1 cellular context compared by ENCODE assay signal in the genomic region with DNA sequence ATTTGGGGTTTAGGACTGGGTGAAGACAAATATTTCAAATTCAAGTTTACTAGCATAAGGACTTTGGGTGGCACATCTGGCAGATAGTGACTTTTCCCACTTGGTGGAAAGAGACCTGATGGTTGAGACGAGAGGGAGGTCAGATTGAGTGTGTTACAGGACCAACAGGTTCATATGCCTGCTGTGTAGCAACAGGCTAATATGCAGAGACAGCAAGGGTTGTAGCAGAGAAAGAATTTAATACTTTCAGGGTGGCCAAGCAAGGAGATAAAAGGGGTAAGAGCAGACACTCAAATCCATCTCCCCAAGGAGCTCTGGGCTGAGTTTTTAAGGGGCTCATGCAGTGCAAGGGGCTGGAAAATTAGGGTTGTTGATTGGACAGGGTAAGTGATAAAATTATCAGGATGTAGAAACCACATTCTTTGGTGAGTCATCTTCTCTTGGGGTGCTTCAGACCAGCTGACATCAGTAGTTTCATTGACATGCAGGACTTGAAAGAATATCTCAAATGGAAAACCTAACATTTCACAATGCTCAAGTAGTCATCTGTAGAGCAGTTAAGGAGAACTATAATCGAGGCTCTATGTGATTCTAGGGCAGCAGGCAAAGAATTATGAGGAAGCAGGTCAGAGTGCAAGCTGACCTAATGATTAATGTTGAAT.
TF ChIP-seq lines count a peak whose summit lies in the region.

No MANE protein-coding gene starts in this region.

TF ChIP-seq in H1, 55 proteins besides CTCF, POLR2A, EP300 and RAD21 (continued from another document):
- TF ChIP-seq, protein P1, sequence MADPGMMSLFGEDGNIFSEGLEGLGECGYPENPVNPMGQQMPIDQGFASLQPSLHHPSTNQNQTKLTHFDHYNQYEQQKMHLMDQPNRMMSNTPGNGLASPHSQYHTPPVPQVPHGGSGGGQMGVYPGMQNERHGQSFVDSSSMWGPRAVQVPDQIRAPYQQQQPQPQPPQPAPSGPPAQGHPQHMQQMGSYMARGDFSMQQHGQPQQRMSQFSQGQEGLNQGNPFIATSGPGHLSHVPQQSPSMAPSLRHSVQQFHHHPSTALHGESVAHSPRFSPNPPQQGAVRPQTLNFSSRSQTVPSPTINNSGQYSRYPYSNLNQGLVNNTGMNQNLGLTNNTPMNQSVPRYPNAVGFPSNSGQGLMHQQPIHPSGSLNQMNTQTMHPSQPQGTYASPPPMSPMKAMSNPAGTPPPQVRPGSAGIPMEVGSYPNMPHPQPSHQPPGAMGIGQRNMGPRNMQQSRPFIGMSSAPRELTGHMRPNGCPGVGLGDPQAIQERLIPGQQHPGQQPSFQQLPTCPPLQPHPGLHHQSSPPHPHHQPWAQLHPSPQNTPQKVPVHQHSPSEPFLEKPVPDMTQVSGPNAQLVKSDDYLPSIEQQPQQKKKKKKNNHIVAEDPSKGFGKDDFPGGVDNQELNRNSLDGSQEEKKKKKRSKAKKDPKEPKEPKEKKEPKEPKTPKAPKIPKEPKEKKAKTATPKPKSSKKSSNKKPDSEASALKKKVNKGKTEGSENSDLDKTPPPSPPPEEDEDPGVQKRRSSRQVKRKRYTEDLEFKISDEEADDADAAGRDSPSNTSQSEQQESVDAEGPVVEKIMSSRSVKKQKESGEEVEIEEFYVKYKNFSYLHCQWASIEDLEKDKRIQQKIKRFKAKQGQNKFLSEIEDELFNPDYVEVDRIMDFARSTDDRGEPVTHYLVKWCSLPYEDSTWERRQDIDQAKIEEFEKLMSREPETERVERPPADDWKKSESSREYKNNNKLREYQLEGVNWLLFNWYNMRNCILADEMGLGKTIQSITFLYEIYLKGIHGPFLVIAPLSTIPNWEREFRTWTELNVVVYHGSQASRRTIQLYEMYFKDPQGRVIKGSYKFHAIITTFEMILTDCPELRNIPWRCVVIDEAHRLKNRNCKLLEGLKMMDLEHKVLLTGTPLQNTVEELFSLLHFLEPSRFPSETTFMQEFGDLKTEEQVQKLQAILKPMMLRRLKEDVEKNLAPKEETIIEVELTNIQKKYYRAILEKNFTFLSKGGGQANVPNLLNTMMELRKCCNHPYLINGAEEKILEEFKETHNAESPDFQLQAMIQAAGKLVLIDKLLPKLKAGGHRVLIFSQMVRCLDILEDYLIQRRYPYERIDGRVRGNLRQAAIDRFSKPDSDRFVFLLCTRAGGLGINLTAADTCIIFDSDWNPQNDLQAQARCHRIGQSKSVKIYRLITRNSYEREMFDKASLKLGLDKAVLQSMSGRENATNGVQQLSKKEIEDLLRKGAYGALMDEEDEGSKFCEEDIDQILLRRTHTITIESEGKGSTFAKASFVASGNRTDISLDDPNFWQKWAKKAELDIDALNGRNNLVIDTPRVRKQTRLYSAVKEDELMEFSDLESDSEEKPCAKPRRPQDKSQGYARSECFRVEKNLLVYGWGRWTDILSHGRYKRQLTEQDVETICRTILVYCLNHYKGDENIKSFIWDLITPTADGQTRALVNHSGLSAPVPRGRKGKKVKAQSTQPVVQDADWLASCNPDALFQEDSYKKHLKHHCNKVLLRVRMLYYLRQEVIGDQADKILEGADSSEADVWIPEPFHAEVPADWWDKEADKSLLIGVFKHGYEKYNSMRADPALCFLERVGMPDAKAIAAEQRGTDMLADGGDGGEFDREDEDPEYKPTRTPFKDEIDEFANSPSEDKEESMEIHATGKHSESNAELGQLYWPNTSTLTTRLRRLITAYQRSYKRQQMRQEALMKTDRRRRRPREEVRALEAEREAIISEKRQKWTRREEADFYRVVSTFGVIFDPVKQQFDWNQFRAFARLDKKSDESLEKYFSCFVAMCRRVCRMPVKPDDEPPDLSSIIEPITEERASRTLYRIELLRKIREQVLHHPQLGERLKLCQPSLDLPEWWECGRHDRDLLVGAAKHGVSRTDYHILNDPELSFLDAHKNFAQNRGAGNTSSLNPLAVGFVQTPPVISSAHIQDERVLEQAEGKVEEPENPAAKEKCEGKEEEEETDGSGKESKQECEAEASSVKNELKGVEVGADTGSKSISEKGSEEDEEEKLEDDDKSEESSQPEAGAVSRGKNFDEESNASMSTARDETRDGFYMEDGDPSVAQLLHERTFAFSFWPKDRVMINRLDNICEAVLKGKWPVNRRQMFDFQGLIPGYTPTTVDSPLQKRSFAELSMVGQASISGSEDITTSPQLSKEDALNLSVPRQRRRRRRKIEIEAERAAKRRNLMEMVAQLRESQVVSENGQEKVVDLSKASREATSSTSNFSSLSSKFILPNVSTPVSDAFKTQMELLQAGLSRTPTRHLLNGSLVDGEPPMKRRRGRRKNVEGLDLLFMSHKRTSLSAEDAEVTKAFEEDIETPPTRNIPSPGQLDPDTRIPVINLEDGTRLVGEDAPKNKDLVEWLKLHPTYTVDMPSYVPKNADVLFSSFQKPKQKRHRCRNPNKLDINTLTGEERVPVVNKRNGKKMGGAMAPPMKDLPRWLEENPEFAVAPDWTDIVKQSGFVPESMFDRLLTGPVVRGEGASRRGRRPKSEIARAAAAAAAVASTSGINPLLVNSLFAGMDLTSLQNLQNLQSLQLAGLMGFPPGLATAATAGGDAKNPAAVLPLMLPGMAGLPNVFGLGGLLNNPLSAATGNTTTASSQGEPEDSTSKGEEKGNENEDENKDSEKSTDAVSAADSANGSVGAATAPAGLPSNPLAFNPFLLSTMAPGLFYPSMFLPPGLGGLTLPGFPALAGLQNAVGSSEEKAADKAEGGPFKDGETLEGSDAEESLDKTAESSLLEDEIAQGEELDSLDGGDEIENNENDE (IDR thresholded peaks at IDR 0.05; ENCODE audit: insufficient replicate concordance, low read length), result no peak
- TF ChIP-seq BACH1 (IDR thresholded peaks at IDR 0.05; ENCODE audit: low read length) (no peak), GTF2F1 (IDR thresholded peaks at IDR 0.05; ENCODE audit: borderline replicate concordance, low read depth, low read length) (no peak), SIRT6 (IDR thresholded peaks at IDR 0.05; ENCODE audit: low read length) (no peak), CEBPB (IDR thresholded peaks at IDR 0.05; ENCODE audit: low read depth, low read length) (no peak), KDM1A (IDR thresholded peaks at IDR 0.05; ENCODE audit: borderline replicate concordance, low read length) (no peak), SIX5 (IDR thresholded peaks at IDR 0.05; ENCODE audit: low read depth, low read length) (no peak), HDAC2 (IDR thresholded peaks at IDR 0.05; ENCODE audit: borderline replicate concordance in 1 of 2, low read depth in 2 of 2, low read length in 2 of 2) (no peak), TBP (IDR thresholded peaks at IDR 0.05; ENCODE audit: low read depth, low read length) (no peak), GABPA (IDR thresholded peaks at IDR 0.05; ENCODE audit: borderline replicate concordance, insufficient read depth, low read length) (no peak), RNF2 (IDR thresholded peaks at IDR 0.05; ENCODE audit: borderline replicate concordance, low read depth, low read length, missing control alignments, poor library complexity, severe bottlenecking) (no peak), CBX5 (IDR thresholded peaks at IDR 0.05; ENCODE audit: low read depth, low read length) (no peak), BCL11A (IDR thresholded peaks at IDR 0.05; ENCODE audit: low read depth in 2 of 2, low read length in 2 of 2) (no peak), NANOG (IDR thresholded peaks at IDR 0.05; ENCODE audit: insufficient read depth, low read depth, low read length, poor library complexity, severe bottlenecking) (no peak), PHF8 (conservative IDR thresholded peaks at IDR 0.05; ENCODE audit: low read depth, low read length) (no peak), RFX5 (IDR thresholded peaks at IDR 0.05; ENCODE audit: borderline replicate concordance, low read depth, low read length) (no peak)
- TF ChIP-seq, protein P2, sequence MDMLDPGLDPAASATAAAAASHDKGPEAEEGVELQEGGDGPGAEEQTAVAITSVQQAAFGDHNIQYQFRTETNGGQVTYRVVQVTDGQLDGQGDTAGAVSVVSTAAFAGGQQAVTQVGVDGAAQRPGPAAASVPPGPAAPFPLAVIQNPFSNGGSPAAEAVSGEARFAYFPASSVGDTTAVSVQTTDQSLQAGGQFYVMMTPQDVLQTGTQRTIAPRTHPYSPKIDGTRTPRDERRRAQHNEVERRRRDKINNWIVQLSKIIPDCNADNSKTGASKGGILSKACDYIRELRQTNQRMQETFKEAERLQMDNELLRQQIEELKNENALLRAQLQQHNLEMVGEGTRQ (IDR thresholded peaks at IDR 0.05; ENCODE audit: low read length), result no peak
